Comparison of ENCODE assay signal across 2 cellular contexts in the genomic region with DNA sequence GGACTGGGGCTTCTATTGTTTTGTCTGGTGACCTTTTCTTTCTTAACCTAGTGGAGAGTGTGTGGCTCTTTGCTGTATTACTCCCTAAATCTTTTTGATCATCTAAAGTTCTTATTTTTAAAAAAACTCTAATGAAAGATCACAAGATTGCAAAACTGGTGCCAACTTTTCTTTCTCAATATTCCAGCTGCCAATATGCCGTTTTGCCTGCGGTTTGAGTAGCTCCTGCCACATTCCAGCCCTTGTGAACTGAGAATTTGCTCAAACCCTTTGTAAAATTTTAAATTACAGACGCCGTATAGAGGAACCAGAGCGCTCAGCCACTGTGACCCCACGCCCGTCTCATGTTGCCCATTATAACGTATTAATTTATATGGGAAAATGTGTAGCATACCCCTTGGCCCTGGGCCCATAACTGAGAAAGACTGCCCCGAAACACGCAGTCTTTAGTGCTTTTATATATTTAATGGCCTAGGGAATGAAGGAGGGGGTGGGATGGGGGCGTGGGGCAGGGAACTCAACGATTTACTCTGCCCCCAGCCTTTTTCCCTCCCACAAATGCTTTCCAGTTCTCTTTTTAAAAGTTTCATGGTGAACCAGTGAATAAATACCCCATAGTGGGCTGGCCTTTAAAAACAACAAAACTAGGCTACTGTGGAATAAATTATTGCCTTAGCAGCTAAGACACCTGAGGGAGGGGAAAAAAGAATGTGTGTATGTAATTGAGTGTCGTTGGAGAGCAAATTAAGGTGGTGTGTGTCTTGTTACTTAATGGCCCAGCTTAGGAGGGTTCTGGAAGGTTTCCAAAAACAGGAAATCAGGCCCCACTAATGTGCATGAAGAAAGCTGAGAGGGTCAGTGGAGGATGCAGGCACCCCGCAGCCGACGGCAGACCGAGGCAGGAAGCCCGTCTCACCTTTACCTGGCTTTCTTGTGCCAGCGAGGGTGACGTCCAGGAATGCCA.
TF ChIP-seq lines count a peak whose summit lies in the region.

No MANE protein-coding gene starts in this region.

TF ChIP-seq in HEK293, 187 proteins besides CTCF, POLR2A, EP300 and RAD21:
- TF ChIP-seq ZNF48 (tag by site-specific recombination; IDR thresholded peaks at IDR 0.05) = no peak
- TF ChIP-seq ZNF184 (tag by site-specific recombination; IDR thresholded peaks at IDR 0.05) = no peak
- peak; percentile 54 for TF ChIP-seq EGR2 (tag by site-specific recombination; IDR thresholded peaks at IDR 0.05; ENCODE audit: low read depth)
- TF ChIP-seq, protein P1, sequence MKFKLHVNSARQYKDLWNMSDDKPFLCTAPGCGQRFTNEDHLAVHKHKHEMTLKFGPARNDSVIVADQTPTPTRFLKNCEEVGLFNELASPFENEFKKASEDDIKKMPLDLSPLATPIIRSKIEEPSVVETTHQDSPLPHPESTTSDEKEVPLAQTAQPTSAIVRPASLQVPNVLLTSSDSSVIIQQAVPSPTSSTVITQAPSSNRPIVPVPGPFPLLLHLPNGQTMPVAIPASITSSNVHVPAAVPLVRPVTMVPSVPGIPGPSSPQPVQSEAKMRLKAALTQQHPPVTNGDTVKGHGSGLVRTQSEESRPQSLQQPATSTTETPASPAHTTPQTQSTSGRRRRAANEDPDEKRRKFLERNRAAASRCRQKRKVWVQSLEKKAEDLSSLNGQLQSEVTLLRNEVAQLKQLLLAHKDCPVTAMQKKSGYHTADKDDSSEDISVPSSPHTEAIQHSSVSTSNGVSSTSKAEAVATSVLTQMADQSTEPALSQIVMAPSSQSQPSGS (tag by site-specific recombination; IDR thresholded peaks at IDR 0.05; ENCODE audit: low read depth) = no peak
- peak; percentile 63 for TF ChIP-seq ZFHX2 (tag by site-specific recombination; conservative IDR thresholded peaks at IDR 0.05)

TF ChIP-seq in H1, 55 proteins besides CTCF, POLR2A, EP300 and RAD21:
- TF ChIP-seq GABPA (IDR thresholded peaks at IDR 0.05; ENCODE audit: borderline replicate concordance, insufficient read depth, low read length) (no peak), SRF (IDR thresholded peaks at IDR 0.05; ENCODE audit: low read depth, low read length) (no peak), SP2 (IDR thresholded peaks at IDR 0.05; ENCODE audit: low read length) (no peak), RNF2 (IDR thresholded peaks at IDR 0.05; ENCODE audit: borderline replicate concordance, low read depth, low read length, missing control alignments, poor library complexity, severe bottlenecking) (no peak), POU5F1 (IDR thresholded peaks at IDR 0.05; ENCODE audit: low read depth, low read length) (no peak), EZH2 (IDR thresholded peaks at IDR 0.05; ENCODE audit: low read depth, low read length, severe bottlenecking) (no peak), RXRA (IDR thresholded peaks at IDR 0.05; ENCODE audit: insufficient read depth, low read depth, low read length) (no peak), POLR2AphosphoS5 (IDR thresholded peaks at IDR 0.05; ENCODE audit: low read depth, low read length) (no peak), GTF2F1 (IDR thresholded peaks at IDR 0.05; ENCODE audit: borderline replicate concordance, low read depth, low read length) (no peak), TAF7 (optimal IDR thresholded peaks at IDR 0.05; ENCODE audit: borderline replicate concordance, low read depth, low read length) (no peak), KDM1A (IDR thresholded peaks at IDR 0.05; ENCODE audit: borderline replicate concordance, low read length) (no peak), RBBP5 (IDR thresholded peaks at IDR 0.05; ENCODE audit: borderline replicate concordance, low read depth, low read length) (no peak), SIRT6 (IDR thresholded peaks at IDR 0.05; ENCODE audit: low read length) (no peak), CHD2 (IDR thresholded peaks at IDR 0.05; ENCODE audit: low read length) (no peak), PHF8 (conservative IDR thresholded peaks at IDR 0.05; ENCODE audit: low read depth, low read length) (no peak)
- TF ChIP-seq, protein P2, sequence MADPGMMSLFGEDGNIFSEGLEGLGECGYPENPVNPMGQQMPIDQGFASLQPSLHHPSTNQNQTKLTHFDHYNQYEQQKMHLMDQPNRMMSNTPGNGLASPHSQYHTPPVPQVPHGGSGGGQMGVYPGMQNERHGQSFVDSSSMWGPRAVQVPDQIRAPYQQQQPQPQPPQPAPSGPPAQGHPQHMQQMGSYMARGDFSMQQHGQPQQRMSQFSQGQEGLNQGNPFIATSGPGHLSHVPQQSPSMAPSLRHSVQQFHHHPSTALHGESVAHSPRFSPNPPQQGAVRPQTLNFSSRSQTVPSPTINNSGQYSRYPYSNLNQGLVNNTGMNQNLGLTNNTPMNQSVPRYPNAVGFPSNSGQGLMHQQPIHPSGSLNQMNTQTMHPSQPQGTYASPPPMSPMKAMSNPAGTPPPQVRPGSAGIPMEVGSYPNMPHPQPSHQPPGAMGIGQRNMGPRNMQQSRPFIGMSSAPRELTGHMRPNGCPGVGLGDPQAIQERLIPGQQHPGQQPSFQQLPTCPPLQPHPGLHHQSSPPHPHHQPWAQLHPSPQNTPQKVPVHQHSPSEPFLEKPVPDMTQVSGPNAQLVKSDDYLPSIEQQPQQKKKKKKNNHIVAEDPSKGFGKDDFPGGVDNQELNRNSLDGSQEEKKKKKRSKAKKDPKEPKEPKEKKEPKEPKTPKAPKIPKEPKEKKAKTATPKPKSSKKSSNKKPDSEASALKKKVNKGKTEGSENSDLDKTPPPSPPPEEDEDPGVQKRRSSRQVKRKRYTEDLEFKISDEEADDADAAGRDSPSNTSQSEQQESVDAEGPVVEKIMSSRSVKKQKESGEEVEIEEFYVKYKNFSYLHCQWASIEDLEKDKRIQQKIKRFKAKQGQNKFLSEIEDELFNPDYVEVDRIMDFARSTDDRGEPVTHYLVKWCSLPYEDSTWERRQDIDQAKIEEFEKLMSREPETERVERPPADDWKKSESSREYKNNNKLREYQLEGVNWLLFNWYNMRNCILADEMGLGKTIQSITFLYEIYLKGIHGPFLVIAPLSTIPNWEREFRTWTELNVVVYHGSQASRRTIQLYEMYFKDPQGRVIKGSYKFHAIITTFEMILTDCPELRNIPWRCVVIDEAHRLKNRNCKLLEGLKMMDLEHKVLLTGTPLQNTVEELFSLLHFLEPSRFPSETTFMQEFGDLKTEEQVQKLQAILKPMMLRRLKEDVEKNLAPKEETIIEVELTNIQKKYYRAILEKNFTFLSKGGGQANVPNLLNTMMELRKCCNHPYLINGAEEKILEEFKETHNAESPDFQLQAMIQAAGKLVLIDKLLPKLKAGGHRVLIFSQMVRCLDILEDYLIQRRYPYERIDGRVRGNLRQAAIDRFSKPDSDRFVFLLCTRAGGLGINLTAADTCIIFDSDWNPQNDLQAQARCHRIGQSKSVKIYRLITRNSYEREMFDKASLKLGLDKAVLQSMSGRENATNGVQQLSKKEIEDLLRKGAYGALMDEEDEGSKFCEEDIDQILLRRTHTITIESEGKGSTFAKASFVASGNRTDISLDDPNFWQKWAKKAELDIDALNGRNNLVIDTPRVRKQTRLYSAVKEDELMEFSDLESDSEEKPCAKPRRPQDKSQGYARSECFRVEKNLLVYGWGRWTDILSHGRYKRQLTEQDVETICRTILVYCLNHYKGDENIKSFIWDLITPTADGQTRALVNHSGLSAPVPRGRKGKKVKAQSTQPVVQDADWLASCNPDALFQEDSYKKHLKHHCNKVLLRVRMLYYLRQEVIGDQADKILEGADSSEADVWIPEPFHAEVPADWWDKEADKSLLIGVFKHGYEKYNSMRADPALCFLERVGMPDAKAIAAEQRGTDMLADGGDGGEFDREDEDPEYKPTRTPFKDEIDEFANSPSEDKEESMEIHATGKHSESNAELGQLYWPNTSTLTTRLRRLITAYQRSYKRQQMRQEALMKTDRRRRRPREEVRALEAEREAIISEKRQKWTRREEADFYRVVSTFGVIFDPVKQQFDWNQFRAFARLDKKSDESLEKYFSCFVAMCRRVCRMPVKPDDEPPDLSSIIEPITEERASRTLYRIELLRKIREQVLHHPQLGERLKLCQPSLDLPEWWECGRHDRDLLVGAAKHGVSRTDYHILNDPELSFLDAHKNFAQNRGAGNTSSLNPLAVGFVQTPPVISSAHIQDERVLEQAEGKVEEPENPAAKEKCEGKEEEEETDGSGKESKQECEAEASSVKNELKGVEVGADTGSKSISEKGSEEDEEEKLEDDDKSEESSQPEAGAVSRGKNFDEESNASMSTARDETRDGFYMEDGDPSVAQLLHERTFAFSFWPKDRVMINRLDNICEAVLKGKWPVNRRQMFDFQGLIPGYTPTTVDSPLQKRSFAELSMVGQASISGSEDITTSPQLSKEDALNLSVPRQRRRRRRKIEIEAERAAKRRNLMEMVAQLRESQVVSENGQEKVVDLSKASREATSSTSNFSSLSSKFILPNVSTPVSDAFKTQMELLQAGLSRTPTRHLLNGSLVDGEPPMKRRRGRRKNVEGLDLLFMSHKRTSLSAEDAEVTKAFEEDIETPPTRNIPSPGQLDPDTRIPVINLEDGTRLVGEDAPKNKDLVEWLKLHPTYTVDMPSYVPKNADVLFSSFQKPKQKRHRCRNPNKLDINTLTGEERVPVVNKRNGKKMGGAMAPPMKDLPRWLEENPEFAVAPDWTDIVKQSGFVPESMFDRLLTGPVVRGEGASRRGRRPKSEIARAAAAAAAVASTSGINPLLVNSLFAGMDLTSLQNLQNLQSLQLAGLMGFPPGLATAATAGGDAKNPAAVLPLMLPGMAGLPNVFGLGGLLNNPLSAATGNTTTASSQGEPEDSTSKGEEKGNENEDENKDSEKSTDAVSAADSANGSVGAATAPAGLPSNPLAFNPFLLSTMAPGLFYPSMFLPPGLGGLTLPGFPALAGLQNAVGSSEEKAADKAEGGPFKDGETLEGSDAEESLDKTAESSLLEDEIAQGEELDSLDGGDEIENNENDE (IDR thresholded peaks at IDR 0.05; ENCODE audit: insufficient replicate concordance, low read length) = no peak
- TF ChIP-seq, protein P3, sequence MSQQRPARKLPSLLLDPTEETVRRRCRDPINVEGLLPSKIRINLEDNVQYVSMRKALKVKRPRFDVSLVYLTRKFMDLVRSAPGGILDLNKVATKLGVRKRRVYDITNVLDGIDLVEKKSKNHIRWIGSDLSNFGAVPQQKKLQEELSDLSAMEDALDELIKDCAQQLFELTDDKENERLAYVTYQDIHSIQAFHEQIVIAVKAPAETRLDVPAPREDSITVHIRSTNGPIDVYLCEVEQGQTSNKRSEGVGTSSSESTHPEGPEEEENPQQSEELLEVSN (IDR thresholded peaks at IDR 0.05) = no peak
- TF ChIP-seq, protein P4, sequence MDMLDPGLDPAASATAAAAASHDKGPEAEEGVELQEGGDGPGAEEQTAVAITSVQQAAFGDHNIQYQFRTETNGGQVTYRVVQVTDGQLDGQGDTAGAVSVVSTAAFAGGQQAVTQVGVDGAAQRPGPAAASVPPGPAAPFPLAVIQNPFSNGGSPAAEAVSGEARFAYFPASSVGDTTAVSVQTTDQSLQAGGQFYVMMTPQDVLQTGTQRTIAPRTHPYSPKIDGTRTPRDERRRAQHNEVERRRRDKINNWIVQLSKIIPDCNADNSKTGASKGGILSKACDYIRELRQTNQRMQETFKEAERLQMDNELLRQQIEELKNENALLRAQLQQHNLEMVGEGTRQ (IDR thresholded peaks at IDR 0.05; ENCODE audit: low read length) = no peak
TF ChIP-seq in H1: peak in this region for 0.
